1 cellular context compared by ENCODE assay signal in the genomic region with DNA sequence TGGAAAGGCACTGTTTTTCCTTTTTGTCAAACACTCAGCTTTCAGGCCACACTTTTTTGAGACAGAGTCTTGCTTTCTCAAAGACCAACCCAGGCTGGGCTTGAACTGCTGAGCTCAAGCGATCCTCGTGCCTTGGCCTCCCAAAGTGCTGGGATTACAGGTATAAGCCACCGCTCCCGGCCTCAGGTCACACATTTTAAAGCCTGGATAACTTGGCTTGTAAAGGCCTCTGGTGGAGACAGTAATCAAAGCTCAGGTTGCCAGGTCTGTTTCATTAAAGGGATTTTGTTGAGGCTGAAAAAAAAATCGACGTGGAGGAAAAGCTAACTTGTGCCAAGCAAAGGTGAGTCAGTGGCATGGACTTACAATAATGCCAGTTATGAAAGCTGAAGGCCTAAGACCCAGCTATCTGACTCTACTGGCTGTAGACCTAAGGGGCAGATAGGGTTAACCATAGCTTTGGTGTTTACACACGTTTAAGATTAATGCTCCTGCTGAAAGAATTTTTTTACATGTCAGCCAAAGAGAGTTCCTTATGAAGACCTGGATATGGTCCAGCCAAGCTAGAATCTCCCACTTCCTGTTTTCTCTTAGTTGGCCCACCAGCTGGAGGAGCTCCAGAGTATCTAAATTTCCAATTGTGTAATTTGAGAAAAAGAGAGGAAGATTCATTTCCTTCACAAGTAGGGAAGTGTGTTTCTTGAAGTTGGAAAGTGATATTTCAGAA.
TF ChIP-seq lines count a peak whose summit lies in the region.

No MANE protein-coding gene starts in this region.

TF ChIP-seq in HepG2, 621 proteins besides CTCF, POLR2A, EP300 and RAD21 (continued from another document and continues in another):
- TF ChIP-seq, protein P1, sequence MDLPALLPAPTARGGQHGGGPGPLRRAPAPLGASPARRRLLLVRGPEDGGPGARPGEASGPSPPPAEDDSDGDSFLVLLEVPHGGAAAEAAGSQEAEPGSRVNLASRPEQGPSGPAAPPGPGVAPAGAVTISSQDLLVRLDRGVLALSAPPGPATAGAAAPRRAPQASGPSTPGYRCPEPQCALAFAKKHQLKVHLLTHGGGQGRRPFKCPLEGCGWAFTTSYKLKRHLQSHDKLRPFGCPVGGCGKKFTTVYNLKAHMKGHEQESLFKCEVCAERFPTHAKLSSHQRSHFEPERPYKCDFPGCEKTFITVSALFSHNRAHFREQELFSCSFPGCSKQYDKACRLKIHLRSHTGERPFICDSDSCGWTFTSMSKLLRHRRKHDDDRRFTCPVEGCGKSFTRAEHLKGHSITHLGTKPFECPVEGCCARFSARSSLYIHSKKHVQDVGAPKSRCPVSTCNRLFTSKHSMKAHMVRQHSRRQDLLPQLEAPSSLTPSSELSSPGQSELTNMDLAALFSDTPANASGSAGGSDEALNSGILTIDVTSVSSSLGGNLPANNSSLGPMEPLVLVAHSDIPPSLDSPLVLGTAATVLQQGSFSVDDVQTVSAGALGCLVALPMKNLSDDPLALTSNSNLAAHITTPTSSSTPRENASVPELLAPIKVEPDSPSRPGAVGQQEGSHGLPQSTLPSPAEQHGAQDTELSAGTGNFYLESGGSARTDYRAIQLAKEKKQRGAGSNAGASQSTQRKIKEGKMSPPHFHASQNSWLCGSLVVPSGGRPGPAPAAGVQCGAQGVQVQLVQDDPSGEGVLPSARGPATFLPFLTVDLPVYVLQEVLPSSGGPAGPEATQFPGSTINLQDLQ (CRISPR knock-in tag; IDR thresholded peaks at IDR 0.05) = no peak
- TF ChIP-seq GTF2F1 (IDR thresholded peaks at IDR 0.05; ENCODE audit: low read length) (no peak), GFI1 (CRISPR knock-in tag; IDR thresholded peaks at IDR 0.05; ENCODE audit: borderline replicate concordance) (no peak), NBN (conservative IDR thresholded peaks at IDR 0.05) (no peak), ZSCAN20 (CRISPR knock-in tag; IDR thresholded peaks at IDR 0.05; ENCODE audit: borderline replicate concordance) (0 out of 2 replicates have a peak, but pooled peaks have one; percentile 15), RFXANK (CRISPR knock-in tag; IDR thresholded peaks at IDR 0.05) (peak; percentile 43; the same call in 1 of the 2 replicates), ZMYM4 (CRISPR knock-in tag; IDR thresholded peaks at IDR 0.05) (no peak), FOXA1 (IDR thresholded peaks at IDR 0.05) (no peak), FOXA1 (CRISPR knock-in tag; IDR thresholded peaks at IDR 0.05) (peak; percentile 57), ZFP36L1 (CRISPR knock-in tag; IDR thresholded peaks at IDR 0.05) (0 out of 2 replicates have a peak, but pooled peaks have one; percentile 54), ELF3 (CRISPR knock-in tag; IDR thresholded peaks at IDR 0.05) (peak; percentile 88), ZNF292 (CRISPR knock-in tag; IDR thresholded peaks at IDR 0.05; ENCODE audit: borderline replicate concordance, low read depth) (no peak), MED1 (CRISPR knock-in tag; IDR thresholded peaks at IDR 0.05) (peak; percentile 54), CBX1 (IDR thresholded peaks at IDR 0.05; ENCODE audit: low read depth) (no peak), ZBTB3 (CRISPR knock-in tag; IDR thresholded peaks at IDR 0.05; ENCODE audit: borderline replicate concordance, low read depth) (no peak), ATAD3A (CRISPR knock-in tag; IDR thresholded peaks at IDR 0.05) (no peak), GLI4 (CRISPR knock-in tag; IDR thresholded peaks at IDR 0.05; ENCODE audit: borderline replicate concordance) (no peak), ZNF607 (CRISPR knock-in tag; IDR thresholded peaks at IDR 0.05; ENCODE audit: borderline replicate concordance) (no peak), MYC (CRISPR knock-in tag; IDR thresholded peaks at IDR 0.05; ENCODE audit: borderline replicate concordance) (0 out of 2 replicates have a peak, but pooled peaks have one; percentile 31), ZNF557 (CRISPR knock-in tag; IDR thresholded peaks at IDR 0.05) (no peak; the same call in 1 of the 2 replicates), HES4 (CRISPR knock-in tag; IDR thresholded peaks at IDR 0.05; ENCODE audit: borderline replicate concordance) (0 out of 2 replicates have a peak, but pooled peaks have one; percentile 11), RBAK (CRISPR knock-in tag; IDR thresholded peaks at IDR 0.05) (no peak), ZNF747 (CRISPR knock-in tag; IDR thresholded peaks at IDR 0.05; ENCODE audit: borderline replicate concordance) (peak; percentile 21; the same call in 1 of the 2 replicates), SRY (CRISPR knock-in tag; IDR thresholded peaks at IDR 0.05) (0 out of 2 replicates have a peak, but pooled peaks have one; percentile 18)
- TF ChIP-seq, protein P2, sequence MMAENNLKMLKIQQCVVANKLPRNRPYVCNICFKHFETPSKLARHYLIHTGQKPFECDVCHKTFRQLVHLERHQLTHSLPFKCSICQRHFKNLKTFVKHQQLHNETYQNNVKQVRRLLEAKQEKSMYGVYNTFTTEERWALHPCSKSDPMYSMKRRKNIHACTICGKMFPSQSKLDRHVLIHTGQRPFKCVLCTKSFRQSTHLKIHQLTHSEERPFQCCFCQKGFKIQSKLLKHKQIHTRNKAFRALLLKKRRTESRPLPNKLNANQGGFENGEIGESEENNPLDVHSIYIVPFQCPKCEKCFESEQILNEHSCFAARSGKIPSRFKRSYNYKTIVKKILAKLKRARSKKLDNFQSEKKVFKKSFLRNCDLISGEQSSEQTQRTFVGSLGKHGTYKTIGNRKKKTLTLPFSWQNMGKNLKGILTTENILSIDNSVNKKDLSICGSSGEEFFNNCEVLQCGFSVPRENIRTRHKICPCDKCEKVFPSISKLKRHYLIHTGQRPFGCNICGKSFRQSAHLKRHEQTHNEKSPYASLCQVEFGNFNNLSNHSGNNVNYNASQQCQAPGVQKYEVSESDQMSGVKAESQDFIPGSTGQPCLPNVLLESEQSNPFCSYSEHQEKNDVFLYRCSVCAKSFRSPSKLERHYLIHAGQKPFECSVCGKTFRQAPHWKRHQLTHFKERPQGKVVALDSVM (CRISPR knock-in tag; IDR thresholded peaks at IDR 0.05) = peak; percentile 85
- TF ChIP-seq, protein P3, sequence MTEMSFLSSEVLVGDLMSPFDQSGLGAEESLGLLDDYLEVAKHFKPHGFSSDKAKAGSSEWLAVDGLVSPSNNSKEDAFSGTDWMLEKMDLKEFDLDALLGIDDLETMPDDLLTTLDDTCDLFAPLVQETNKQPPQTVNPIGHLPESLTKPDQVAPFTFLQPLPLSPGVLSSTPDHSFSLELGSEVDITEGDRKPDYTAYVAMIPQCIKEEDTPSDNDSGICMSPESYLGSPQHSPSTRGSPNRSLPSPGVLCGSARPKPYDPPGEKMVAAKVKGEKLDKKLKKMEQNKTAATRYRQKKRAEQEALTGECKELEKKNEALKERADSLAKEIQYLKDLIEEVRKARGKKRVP (CRISPR knock-in tag; IDR thresholded peaks at IDR 0.05) = no peak
- TF ChIP-seq, protein P4, sequence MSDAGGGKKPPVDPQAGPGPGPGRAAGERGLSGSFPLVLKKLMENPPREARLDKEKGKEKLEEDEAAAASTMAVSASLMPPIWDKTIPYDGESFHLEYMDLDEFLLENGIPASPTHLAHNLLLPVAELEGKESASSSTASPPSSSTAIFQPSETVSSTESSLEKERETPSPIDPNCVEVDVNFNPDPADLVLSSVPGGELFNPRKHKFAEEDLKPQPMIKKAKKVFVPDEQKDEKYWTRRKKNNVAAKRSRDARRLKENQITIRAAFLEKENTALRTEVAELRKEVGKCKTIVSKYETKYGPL (CRISPR knock-in tag; IDR thresholded peaks at IDR 0.05) = 0 out of 2 replicates have a peak, but pooled peaks have one; percentile 29
- TF ChIP-seq, protein P5, sequence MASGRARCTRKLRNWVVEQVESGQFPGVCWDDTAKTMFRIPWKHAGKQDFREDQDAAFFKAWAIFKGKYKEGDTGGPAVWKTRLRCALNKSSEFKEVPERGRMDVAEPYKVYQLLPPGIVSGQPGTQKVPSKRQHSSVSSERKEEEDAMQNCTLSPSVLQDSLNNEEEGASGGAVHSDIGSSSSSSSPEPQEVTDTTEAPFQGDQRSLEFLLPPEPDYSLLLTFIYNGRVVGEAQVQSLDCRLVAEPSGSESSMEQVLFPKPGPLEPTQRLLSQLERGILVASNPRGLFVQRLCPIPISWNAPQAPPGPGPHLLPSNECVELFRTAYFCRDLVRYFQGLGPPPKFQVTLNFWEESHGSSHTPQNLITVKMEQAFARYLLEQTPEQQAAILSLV (CRISPR knock-in tag; IDR thresholded peaks at IDR 0.05; ENCODE audit: borderline replicate concordance) = no peak
- TF ChIP-seq, protein P6, sequence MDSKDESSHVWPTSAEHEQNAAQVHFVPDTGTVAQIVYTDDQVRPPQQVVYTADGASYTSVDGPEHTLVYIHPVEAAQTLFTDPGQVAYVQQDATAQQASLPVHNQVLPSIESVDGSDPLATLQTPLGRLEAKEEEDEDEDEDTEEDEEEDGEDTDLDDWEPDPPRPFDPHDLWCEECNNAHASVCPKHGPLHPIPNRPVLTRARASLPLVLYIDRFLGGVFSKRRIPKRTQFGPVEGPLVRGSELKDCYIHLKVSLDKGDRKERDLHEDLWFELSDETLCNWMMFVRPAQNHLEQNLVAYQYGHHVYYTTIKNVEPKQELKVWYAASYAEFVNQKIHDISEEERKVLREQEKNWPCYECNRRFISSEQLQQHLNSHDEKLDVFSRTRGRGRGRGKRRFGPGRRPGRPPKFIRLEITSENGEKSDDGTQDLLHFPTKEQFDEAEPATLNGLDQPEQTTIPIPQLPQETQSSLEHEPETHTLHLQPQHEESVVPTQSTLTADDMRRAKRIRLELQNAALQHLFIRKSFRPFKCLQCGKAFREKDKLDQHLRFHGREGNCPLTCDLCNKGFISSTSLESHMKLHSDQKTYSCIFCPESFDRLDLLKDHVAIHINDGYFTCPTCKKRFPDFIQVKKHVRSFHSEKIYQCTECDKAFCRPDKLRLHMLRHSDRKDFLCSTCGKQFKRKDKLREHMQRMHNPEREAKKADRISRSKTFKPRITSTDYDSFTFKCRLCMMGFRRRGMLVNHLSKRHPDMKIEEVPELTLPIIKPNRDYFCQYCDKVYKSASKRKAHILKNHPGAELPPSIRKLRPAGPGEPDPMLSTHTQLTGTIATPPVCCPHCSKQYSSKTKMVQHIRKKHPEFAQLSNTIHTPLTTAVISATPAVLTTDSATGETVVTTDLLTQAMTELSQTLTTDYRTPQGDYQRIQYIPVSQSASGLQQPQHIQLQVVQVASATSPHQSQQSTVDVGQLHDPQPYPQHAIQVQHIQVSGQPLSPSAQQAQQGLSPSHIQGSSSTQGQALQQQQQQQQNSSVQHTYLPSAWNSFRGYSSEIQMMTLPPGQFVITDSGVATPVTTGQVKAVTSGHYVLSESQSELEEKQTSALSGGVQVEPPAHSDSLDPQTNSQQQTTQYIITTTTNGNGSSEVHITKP (CRISPR knock-in tag; IDR thresholded peaks at IDR 0.05; ENCODE audit: low read depth) = no peak
- TF ChIP-seq, protein P7, sequence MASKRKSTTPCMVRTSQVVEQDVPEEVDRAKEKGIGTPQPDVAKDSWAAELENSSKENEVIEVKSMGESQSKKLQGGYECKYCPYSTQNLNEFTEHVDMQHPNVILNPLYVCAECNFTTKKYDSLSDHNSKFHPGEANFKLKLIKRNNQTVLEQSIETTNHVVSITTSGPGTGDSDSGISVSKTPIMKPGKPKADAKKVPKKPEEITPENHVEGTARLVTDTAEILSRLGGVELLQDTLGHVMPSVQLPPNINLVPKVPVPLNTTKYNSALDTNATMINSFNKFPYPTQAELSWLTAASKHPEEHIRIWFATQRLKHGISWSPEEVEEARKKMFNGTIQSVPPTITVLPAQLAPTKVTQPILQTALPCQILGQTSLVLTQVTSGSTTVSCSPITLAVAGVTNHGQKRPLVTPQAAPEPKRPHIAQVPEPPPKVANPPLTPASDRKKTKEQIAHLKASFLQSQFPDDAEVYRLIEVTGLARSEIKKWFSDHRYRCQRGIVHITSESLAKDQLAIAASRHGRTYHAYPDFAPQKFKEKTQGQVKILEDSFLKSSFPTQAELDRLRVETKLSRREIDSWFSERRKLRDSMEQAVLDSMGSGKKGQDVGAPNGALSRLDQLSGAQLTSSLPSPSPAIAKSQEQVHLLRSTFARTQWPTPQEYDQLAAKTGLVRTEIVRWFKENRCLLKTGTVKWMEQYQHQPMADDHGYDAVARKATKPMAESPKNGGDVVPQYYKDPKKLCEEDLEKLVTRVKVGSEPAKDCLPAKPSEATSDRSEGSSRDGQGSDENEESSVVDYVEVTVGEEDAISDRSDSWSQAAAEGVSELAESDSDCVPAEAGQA (IDR thresholded peaks at IDR 0.05; ENCODE audit: low read depth) = no peak
- TF ChIP-seq, protein P7 (CRISPR knock-in tag; IDR thresholded peaks at IDR 0.05; ENCODE audit: borderline replicate concordance) = no peak
- TF ChIP-seq, protein P8, sequence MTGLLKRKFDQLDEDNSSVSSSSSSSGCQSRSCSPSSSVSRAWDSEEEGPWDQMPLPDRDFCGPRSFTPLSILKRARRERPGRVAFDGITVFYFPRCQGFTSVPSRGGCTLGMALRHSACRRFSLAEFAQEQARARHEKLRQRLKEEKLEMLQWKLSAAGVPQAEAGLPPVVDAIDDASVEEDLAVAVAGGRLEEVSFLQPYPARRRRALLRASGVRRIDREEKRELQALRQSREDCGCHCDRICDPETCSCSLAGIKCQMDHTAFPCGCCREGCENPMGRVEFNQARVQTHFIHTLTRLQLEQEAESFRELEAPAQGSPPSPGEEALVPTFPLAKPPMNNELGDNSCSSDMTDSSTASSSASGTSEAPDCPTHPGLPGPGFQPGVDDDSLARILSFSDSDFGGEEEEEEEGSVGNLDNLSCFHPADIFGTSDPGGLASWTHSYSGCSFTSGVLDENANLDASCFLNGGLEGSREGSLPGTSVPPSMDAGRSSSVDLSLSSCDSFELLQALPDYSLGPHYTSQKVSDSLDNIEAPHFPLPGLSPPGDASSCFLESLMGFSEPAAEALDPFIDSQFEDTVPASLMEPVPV (CRISPR knock-in tag; IDR thresholded peaks at IDR 0.05) = no peak
- TF ChIP-seq, protein P9, sequence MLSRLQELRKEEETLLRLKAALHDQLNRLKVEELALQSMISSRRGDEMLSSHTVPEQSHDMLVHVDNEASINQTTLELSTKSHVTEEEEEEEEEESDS (CRISPR knock-in tag; IDR thresholded peaks at IDR 0.05; ENCODE audit: borderline replicate concordance) = no peak
- TF ChIP-seq, protein P10, sequence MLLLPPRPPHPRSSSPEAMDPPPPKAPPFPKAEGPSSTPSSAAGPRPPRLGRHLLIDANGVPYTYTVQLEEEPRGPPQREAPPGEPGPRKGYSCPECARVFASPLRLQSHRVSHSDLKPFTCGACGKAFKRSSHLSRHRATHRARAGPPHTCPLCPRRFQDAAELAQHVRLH (CRISPR knock-in tag; IDR thresholded peaks at IDR 0.05; ENCODE audit: borderline replicate concordance, low read depth) = no peak; the same call in 1 of the 2 replicates
